18 cellular contexts compared by ENCODE assay signal in genomic region chrX:10841579-10841978, GRCh38.
"Had no signal": no experiment of that assay in that cellular context is flagged by ENCODE, and none has a peak within 500 bp of the region (broad histone marks: within the 10 kb centered on the region; RNA-seq: fewer than 3 reads in every experiment).

No MANE protein-coding gene starts in this region.

- ATAC-seq: activated CD8-positive, alpha-beta T cell treated with anti-CD3 and anti-CD28 coated beads, Interleukin-2, amount 10 ng/mL, durations not matched to agents 7 days and 5 days; activated naive CD4-positive, alpha-beta T cell treated with anti-CD3 and anti-CD28 coated beads, Interleukin-2, amount 50 U/mL, for 72 hours had no signal

- DNase-seq: activated B cell treated with CpG ODN at 0.5 μM for 24 hours; activated CD4-positive, alpha-beta T cell treated with anti-CD3 and anti-CD28 coated beads for 48 hours; activated CD8-positive, alpha-beta memory T cell treated with anti-CD3 and anti-CD28 coated beads, Interleukin-2, amount 50 U/mL, for 4 hours; activated CD8-positive, alpha-beta T cell treated with anti-CD3 and anti-CD28 coated beads, Interleukin-2, amount 10 ng/mL, durations not matched to agents 7 days and 5 days; activated effector memory CD4-positive, alpha-beta T cell treated with anti-CD3 and anti-CD28 coated beads, Interleukin-2, amount 50 U/mL, for 16 hours; activated T-cell treated with anti-CD3 and anti-CD28 coated beads, Interleukin-2, amount 50 U/mL, for 48 hours; amygdala; cortex of kidney; effector CD8-positive, alpha-beta T cell; foreskin melanocyte; nucleus accumbens; small intestine; stimulated activated CD4-positive, alpha-beta T cell treated with anti-CD3 and anti-CD28 coated beads, Interleukin-4, amount 100 ng/mL, for 4 hours; stimulated activated CD8-positive, alpha-beta memory T cell treated with anti-CD3 and anti-CD28 coated beads, Interleukin-4, amount 100 ng/mL, for 48 hours; stimulated activated naive CD4-positive, alpha-beta T cell treated with Interleukin-2 at 50 U/mL for 16 hours; transverse colon had no signal

- H3K27me3 ChIP-seq: right atrium auricular region, transverse colon had no signal

- H3K36me3 ChIP-seq: right atrium auricular region, transverse colon had no signal

- H3K4me3 ChIP-seq: right atrium auricular region, transverse colon had no signal

- H3K9me3 ChIP-seq: right atrium auricular region, transverse colon had no signal

- H3K27ac ChIP-seq: right atrium auricular region, transverse colon had no signal

- H3K4me1 ChIP-seq: right atrium auricular region, transverse colon had no signal
